14 cellular contexts compared by ENCODE assay signal in the genomic region with DNA sequence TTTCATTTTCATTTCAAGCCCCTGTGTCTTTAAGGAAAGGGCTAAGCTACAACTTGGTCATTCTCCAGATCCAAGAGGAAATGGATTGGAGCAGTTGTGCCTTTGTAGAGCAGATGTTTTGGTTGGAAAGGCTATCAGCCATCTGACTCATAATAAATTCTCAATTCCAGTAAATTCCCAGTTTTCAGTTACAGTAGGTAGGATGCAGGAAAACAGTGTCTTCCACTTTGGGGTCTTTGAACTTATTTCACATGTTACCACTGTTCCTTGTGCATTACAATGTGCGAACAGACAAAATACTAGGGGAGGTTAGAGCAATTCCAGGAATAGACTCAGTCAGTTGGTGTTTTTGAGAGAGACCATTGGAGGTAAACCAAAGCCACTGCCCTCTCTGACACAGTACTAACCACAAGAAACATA.
A peak's percentile ranks its signal among the peaks of the same experiment; 100 is the strongest.
DNase-seq lines count a peak whose midpoint lies in the region; ATAC-seq and TF ChIP-seq lines count a peak whose summit lies in the region.
"Had no signal": no experiment of that assay in that cellular context is flagged by ENCODE, and none has a peak within 500 bp of the region (broad histone marks: within the 10 kb centered on the region; RNA-seq: fewer than 3 reads in every experiment).

No MANE protein-coding gene starts in this region.

- peak overlapping the region; percentile 61 for H3K4me3 Mint-ChIP-seq in activated naive CD8-positive, alpha-beta T cell treated with anti-CD3 and anti-CD28 coated beads, Interleukin-2, amount 10 ng/mL, durations not matched to agents 7 days and 5 days
- H3K4me3 Mint-ChIP-seq in activated naive CD8-positive, alpha-beta T cell treated with anti-CD3 and anti-CD28 coated beads, Interleukin-2, amount 50 U/mL, for 24 hours, result no peak overlapping the region
- H3K4me3 Mint-ChIP-seq: activated naive CD4-positive, alpha-beta T cell treated with anti-CD3 and anti-CD28 coated beads, Interleukin-2, amount 10 ng/mL, durations not matched to agents 7 days and 5 days; stimulated activated naive CD8-positive, alpha-beta T cell treated with anti-CD3 and anti-CD28 coated beads, Interleukin-15, Interleukin-2, amounts not matched to agents 100 ng/mL and 50 ng/mL, for 24 hours had no signal

- no peak overlapping the region for H2BK120ac ChIP-seq in mesenchymal stem cell (ENCODE audit: low read depth, low read length)

- peaks cover 21% of the 10 kb centered on the region for H3K4me1 Mint-ChIP-seq in activated naive CD8-positive, alpha-beta T cell treated with anti-CD3 and anti-CD28 coated beads, Interleukin-2, amount 10 ng/mL, durations not matched to agents 7 days and 5 days
- H3K4me1 Mint-ChIP-seq in activated naive CD8-positive, alpha-beta T cell treated with anti-CD3 and anti-CD28 coated beads, Interleukin-2, amount 50 U/mL, for 24 hours, result no peaks in the 10 kb centered on the region

- H4K8ac ChIP-seq in mesenchymal stem cell (ENCODE audit: low read length), result no peak overlapping the region

- H3K4me2 ChIP-seq in mesenchymal stem cell (ENCODE audit: low read length, poor library complexity, severe bottlenecking), result no peak overlapping the region

- ATAC-seq in activated naive CD8-positive, alpha-beta T cell treated with anti-CD3 and anti-CD28 coated beads, Interleukin-2, amount 10 ng/mL, durations not matched to agents 7 days and 5 days (ENCODE audit: low read depth), result peak; percentile 82
- no peak for ATAC-seq in activated naive CD8-positive, alpha-beta T cell treated with anti-CD3 and anti-CD28 coated beads, Interleukin-2, amount 50 U/mL, for 24 hours
- no peak for ATAC-seq in GM21529 (IDR thresholded peaks at IDR 0.05; ENCODE audit: unreplicated experiment)
- no peak for ATAC-seq in GM21576 (IDR thresholded peaks at IDR 0.05; ENCODE audit: unreplicated experiment)
- ATAC-seq: GM12878 had no signal

- no peak overlapping the region for H2AK5ac ChIP-seq in mesenchymal stem cell (ENCODE audit: low read length, severe bottlenecking)

- no peak overlapping the region for H2BK12ac ChIP-seq in mesenchymal stem cell (ENCODE audit: low read length in 2 of 2)

- H2BK5ac ChIP-seq in mesenchymal stem cell (ENCODE audit: low read depth, low read length, poor library complexity, severe bottlenecking), result no peak overlapping the region

- POLR2A ChIA-PET in activated naive CD8-positive, alpha-beta T cell treated with anti-CD3 and anti-CD28 coated beads, Interleukin-2, amount 10 ng/mL, durations not matched to agents 7 days and 5 days (lab: Charles Lee), result no interaction called here

- intact Hi-C loops in vagina (cut with DNase I), result no loop called here

- H3K9me3 ChIP-seq in mesenchymal stem cell (ENCODE audit: control insufficient read depth, low read length) (no peaks in the 10 kb centered on the region), vagina (no peaks in the 10 kb centered on the region)

- H3K9me3 Mint-ChIP-seq in activated naive CD8-positive, alpha-beta T cell treated with anti-CD3 and anti-CD28 coated beads, Interleukin-2, amount 10 ng/mL, durations not matched to agents 7 days and 5 days, result peaks cover 4% of the 10 kb centered on the region
- peaks cover 4% of the 10 kb centered on the region for H3K9me3 Mint-ChIP-seq in activated naive CD8-positive, alpha-beta T cell treated with anti-CD3 and anti-CD28 coated beads, Interleukin-2, amount 50 U/mL, for 24 hours
- H3K9me3 Mint-ChIP-seq: activated naive CD4-positive, alpha-beta T cell treated with anti-CD3 and anti-CD28 coated beads, Interleukin-2, amount 10 ng/mL, durations not matched to agents 7 days and 5 days; stimulated activated naive CD8-positive, alpha-beta T cell treated with anti-CD3 and anti-CD28 coated beads, Interleukin-15, Interleukin-2, amounts not matched to agents 100 ng/mL and 50 ng/mL, for 24 hours had no signal

- TF ChIP-seq CTCF in cardiac fibroblast (IDR thresholded peaks at IDR 0.05; ENCODE audit: low read depth, low read length), result no peak
- TF ChIP-seq CTCF in vagina (IDR thresholded peaks at IDR 0.05), result no peak

- H3K14ac ChIP-seq in mesenchymal stem cell (ENCODE audit: low read length in 2 of 2), result no peak overlapping the region

- peak overlapping the region; percentile 61 for H3K27ac Mint-ChIP-seq in activated naive CD8-positive, alpha-beta T cell treated with anti-CD3 and anti-CD28 coated beads, Interleukin-2, amount 10 ng/mL, durations not matched to agents 7 days and 5 days
- no peak overlapping the region for H3K27ac Mint-ChIP-seq in activated naive CD8-positive, alpha-beta T cell treated with anti-CD3 and anti-CD28 coated beads, Interleukin-2, amount 50 U/mL, for 24 hours
- H3K27ac Mint-ChIP-seq: activated naive CD4-positive, alpha-beta T cell treated with anti-CD3 and anti-CD28 coated beads, Interleukin-2, amount 10 ng/mL, durations not matched to agents 7 days and 5 days; stimulated activated naive CD8-positive, alpha-beta T cell treated with anti-CD3 and anti-CD28 coated beads, Interleukin-15, Interleukin-2, amounts not matched to agents 100 ng/mL and 50 ng/mL, for 24 hours had no signal

- no peak overlapping the region for H4K91ac ChIP-seq in mesenchymal stem cell (ENCODE audit: low read length)

- H3K27ac ChIP-seq in mesenchymal stem cell (ENCODE audit: low read length, poor library complexity, severe bottlenecking) (no peak overlapping the region), vagina (peak overlapping the region; percentile 66)

- WGBS in mesenchymal stem cell, result 100% methylated on average over 1 of the region's 1 CpG

- no peak overlapping the region for H2BK15ac ChIP-seq in mesenchymal stem cell (ENCODE audit: low read depth, poor library complexity, severe bottlenecking)

- H3K27me3 ChIP-seq in mesenchymal stem cell (ENCODE audit: control insufficient read depth in 1 of 2, insufficient read depth in 1 of 2, low read length in 2 of 2) (no peaks in the 10 kb centered on the region), vagina (no peaks in the 10 kb centered on the region)

- DNase-seq in activated naive CD8-positive, alpha-beta T cell treated with anti-CD3 and anti-CD28 coated beads, Interleukin-2, amount 10 ng/mL, durations not matched to agents 7 days and 5 days, result no peak
- DNase-seq in activated naive CD8-positive, alpha-beta T cell treated with anti-CD3 and anti-CD28 coated beads, Interleukin-2, amount 50 U/mL, for 24 hours, result no peak
- DNase-seq in cardiac fibroblast (ENCODE audit: low read depth in 2 of 2), result peak; percentile 81 to 87
- peak; percentile 18 for DNase-seq in mesenchymal stem cell
- DNase-seq in vagina (ENCODE audit: extremely low spot score in 2 of 2), result no peak
- no peak for DNase-seq in NOMO-1 treated with DMSO at 0.1 percent for 48 hours (lab: John Stamatoyannopoulos, UW; ENCODE audit: unreplicated experiment)
- DNase-seq: ACHN; activated naive CD4-positive, alpha-beta T cell treated with anti-CD3 and anti-CD28 coated beads, Interleukin-2, amount 10 ng/mL, durations not matched to agents 7 days and 5 days; NCI-H510A treated with DMSO at 0.1 percent for 48 hours; occipital lobe had no signal

- no peaks in the 10 kb centered on the region for H3K36me3 ChIP-seq in mesenchymal stem cell (ENCODE audit: control insufficient read depth in 1 of 2, insufficient read depth in 2 of 2, low read depth in 1 of 2, low read length in 2 of 2)
- no peaks in the 10 kb centered on the region for H3K36me3 ChIP-seq in vagina

- H3K9ac ChIP-seq in mesenchymal stem cell (ENCODE audit: low read length), result peak overlapping the region; percentile 83

- peaks cover 18% of the 10 kb centered on the region for H3K36me3 Mint-ChIP-seq in activated naive CD8-positive, alpha-beta T cell treated with anti-CD3 and anti-CD28 coated beads, Interleukin-2, amount 10 ng/mL, durations not matched to agents 7 days and 5 days
- peaks cover 7% of the 10 kb centered on the region for H3K36me3 Mint-ChIP-seq in activated naive CD8-positive, alpha-beta T cell treated with anti-CD3 and anti-CD28 coated beads, Interleukin-2, amount 50 U/mL, for 24 hours (ENCODE audit: low read depth)
- H3K36me3 Mint-ChIP-seq: activated naive CD4-positive, alpha-beta T cell treated with anti-CD3 and anti-CD28 coated beads, Interleukin-2, amount 10 ng/mL, durations not matched to agents 7 days and 5 days had no signal

- H3K4me3 ChIP-seq in cardiac fibroblast (replicated peaks in 1 of 2; ENCODE audit: low read depth in 2 of 2, low read length in 2 of 2) (no peak overlapping the region), mesenchymal stem cell (ENCODE audit: insufficient read depth in 1 of 2, low read depth in 1 of 2, low read length in 2 of 2) (no peak overlapping the region), vagina (no peak overlapping the region)
- H3K4me3 ChIP-seq: GM12878 had no signal

- no peaks in the 10 kb centered on the region for H3K27me3 Mint-ChIP-seq in activated naive CD8-positive, alpha-beta T cell treated with anti-CD3 and anti-CD28 coated beads, Interleukin-2, amount 10 ng/mL, durations not matched to agents 7 days and 5 days
- H3K27me3 Mint-ChIP-seq in activated naive CD8-positive, alpha-beta T cell treated with anti-CD3 and anti-CD28 coated beads, Interleukin-2, amount 50 U/mL, for 24 hours, result no peaks in the 10 kb centered on the region
- H3K27me3 Mint-ChIP-seq: activated naive CD4-positive, alpha-beta T cell treated with anti-CD3 and anti-CD28 coated beads, Interleukin-2, amount 10 ng/mL, durations not matched to agents 7 days and 5 days; stimulated activated naive CD8-positive, alpha-beta T cell treated with anti-CD3 and anti-CD28 coated beads, Interleukin-15, Interleukin-2, amounts not matched to agents 100 ng/mL and 50 ng/mL, for 24 hours had no signal

- H3K18ac ChIP-seq in mesenchymal stem cell (ENCODE audit: low read depth in 1 of 2, low read length in 2 of 2), result no peak overlapping the region

- H3K4me1 ChIP-seq in mesenchymal stem cell (ENCODE audit: control insufficient read depth, insufficient read depth, low read depth, low read length) (no peaks in the 10 kb centered on the region), vagina (peaks cover 37% of the 10 kb centered on the region)

- H3K4ac ChIP-seq in mesenchymal stem cell (ENCODE audit: low read depth in 1 of 2, low read length in 2 of 2), result no peak overlapping the region

- no peak overlapping the region for H3K23ac ChIP-seq in mesenchymal stem cell (ENCODE audit: low read length in 2 of 2)

- H3K79me1 ChIP-seq in mesenchymal stem cell (replicated peaks; ENCODE audit: low read length, poor library complexity, severe bottlenecking), result peaks cover 8% of the 10 kb centered on the region

- no peak overlapping the region for H2AFZ ChIP-seq in mesenchymal stem cell (ENCODE audit: low read depth, low read length)

- TF ChIP-seq POLR2A in vagina (IDR thresholded peaks at IDR 0.05), result no peak

Comparison
In these comparisons a context has a peak if more than half of its experiments do, and no peak if none do; other contexts are left out.
1. DNase-seq: peak in cardiac fibroblast (2 of 2) and mesenchymal stem cell (single experiment); none in activated naive CD8-positive, alpha-beta T cell treated with anti-CD3 and anti-CD28 coated beads, Interleukin-2, amount 10 ng/mL, durations not matched to agents 7 days and 5 days (single experiment), activated naive CD8-positive, alpha-beta T cell treated with anti-CD3 and anti-CD28 coated beads, Interleukin-2, amount 50 U/mL, for 24 hours (single experiment), vagina (0 of 2) and NOMO-1 treated with DMSO at 0.1 percent for 48 hours (single experiment).